Comparison of ENCODE assay signal across 18 cellular contexts in the genomic region with DNA sequence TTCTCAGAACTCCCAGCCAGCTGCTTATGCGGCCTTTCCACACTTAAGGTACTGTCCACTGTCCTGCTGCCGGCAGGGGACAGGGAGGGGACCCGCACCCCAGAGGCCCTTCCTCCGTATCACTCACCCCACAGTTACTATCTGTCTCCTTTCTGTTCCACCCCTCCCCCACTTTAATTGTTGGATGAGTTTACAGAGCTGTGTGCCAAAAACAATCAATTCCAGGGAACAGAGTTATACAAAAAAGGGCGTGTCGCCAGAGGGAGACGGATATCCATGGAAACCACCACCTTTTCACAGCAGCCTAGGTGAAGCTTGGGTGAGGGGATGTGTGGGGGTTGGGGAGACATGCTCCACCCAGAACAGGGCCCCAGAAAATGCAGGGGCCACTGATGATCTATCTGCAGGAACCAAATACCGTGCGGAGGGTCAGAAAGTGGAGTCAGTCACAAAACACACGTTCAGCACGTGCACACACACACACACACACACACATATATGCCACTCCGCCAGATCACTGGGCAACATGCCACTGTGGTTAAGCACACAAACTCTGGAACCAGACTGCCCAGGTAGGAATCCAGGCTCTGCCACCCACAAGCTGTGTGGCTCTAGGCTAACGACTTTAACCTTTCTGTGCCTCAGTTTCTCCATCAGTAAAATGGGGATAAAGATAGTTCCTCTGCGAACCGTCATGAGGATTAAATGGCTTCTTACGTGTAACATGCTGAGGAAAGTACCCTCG. TPM values are rescaled to one million over a fixed set of nuclear protein-coding genes. Genes with fewer than 3 reads are reported as not detected.
DNase-seq lines count a peak whose midpoint lies in the region; ATAC-seq and TF ChIP-seq lines count a peak whose summit lies in the region.
"Had no signal": no experiment of that assay in that cellular context is flagged by ENCODE, and none has a peak within 500 bp of the region (broad histone marks: within the 10 kb centered on the region; RNA-seq: fewer than 3 reads in every experiment).

No MANE protein-coding gene starts in this region.

- TF ChIP-seq POLR2A in suprapubic skin (IDR thresholded peaks at IDR 0.05), result no peak

- no peak overlapping the region for H3K27ac ChIP-seq in PC-3 (ENCODE audit: low read length)
- H3K27ac ChIP-seq in right cardiac atrium (ENCODE audit: low read length), result peak overlapping the region; percentile 35
- peak overlapping the region; percentile 90 for H3K27ac ChIP-seq in suprapubic skin

- H4K20me1 ChIP-seq in PC-3 (ENCODE audit: low read length), result no peaks in the 10 kb centered on the region

- no peaks in the 10 kb centered on the region for H3K9me2 ChIP-seq in PC-3 (replicated peaks; ENCODE audit: low read length)

- H3K27me3 Mint-ChIP-seq in activated naive CD8-positive, alpha-beta T cell treated with anti-CD3 and anti-CD28 coated beads, Interleukin-2, amount 50 U/mL, for 24 hours, result peaks cover 2% of the 10 kb centered on the region
- H3K27me3 Mint-ChIP-seq: activated CD4-positive, alpha-beta memory T cell treated with anti-CD3 and anti-CD28 coated beads, Interleukin-2, amount 10 ng/mL, durations not matched to agents 7 days and 5 days had no signal

- H3K9me3 ChIP-seq in PC-3 (ENCODE audit: low read length) (no peaks in the 10 kb centered on the region), right cardiac atrium (ENCODE audit: control insufficient read depth, low read length) (no peaks in the 10 kb centered on the region), suprapubic skin (no peaks in the 10 kb centered on the region)
- H3K9me3 ChIP-seq: MG63 had no signal

- ATAC-seq in PC-3, result peak; percentile 48; the same call in 1 of the 2 replicates
- peak; percentile 32 to 49 for ATAC-seq in right cardiac atrium
- ATAC-seq in activated naive CD8-positive, alpha-beta T cell treated with anti-CD3 and anti-CD28 coated beads, Interleukin-2, amount 50 U/mL, for 24 hours, result no peak
- ATAC-seq in GM19328 (IDR thresholded peaks at IDR 0.05; ENCODE audit: unreplicated experiment), result no peak

- H3K36me3 ChIP-seq in PC-3 (ENCODE audit: low read depth, low read length) (no peaks in the 10 kb centered on the region), suprapubic skin (no peaks in the 10 kb centered on the region)
- H3K36me3 ChIP-seq: MG63 had no signal

- no peaks in the 10 kb centered on the region for H3K36me3 Mint-ChIP-seq in activated naive CD8-positive, alpha-beta T cell treated with anti-CD3 and anti-CD28 coated beads, Interleukin-2, amount 50 U/mL, for 24 hours (ENCODE audit: low read depth)

- no TSS peak for BruUV-seq in PC-3 (replicated peaks; lab: Mats Ljungman, UMichigan)

- TF ChIP-seq CTCF in PC-3 (conservative IDR thresholded peaks at IDR 0.05; ENCODE audit: low read depth, low read length) (no peak), suprapubic skin (IDR thresholded peaks at IDR 0.05) (no peak), GM10248 (IDR thresholded peaks at IDR 0.05; ENCODE audit: control extremely low read depth, extremely low read depth, low read depth, missing control alignments) (no peak)

- no peak overlapping the region for H3K27ac Mint-ChIP-seq in activated naive CD8-positive, alpha-beta T cell treated with anti-CD3 and anti-CD28 coated beads, Interleukin-2, amount 50 U/mL, for 24 hours
- H3K27ac Mint-ChIP-seq: activated CD4-positive, alpha-beta memory T cell treated with anti-CD3 and anti-CD28 coated beads, Interleukin-2, amount 10 ng/mL, durations not matched to agents 7 days and 5 days; activated naive CD4-positive, alpha-beta T cell treated with anti-CD3 and anti-CD28 coated beads for 36 hours had no signal

- H3K4me3 ChIP-seq in PC-3 (ENCODE audit: low read length) (no peak overlapping the region), right cardiac atrium (ENCODE audit: low read length) (no peak overlapping the region), suprapubic skin (peak overlapping the region; percentile 17)
- H3K4me3 ChIP-seq: MG63 had no signal

- peak overlapping the region; percentile 51; the same call in 1 of the 2 replicates for H3K4me2 ChIP-seq in PC-3 (ENCODE audit: low read length)

- no peak overlapping the region for H3K9ac ChIP-seq in PC-3 (ENCODE audit: low read length)

- H3K9me3 Mint-ChIP-seq in activated naive CD8-positive, alpha-beta T cell treated with anti-CD3 and anti-CD28 coated beads, Interleukin-2, amount 50 U/mL, for 24 hours, result no peaks in the 10 kb centered on the region
- H3K9me3 Mint-ChIP-seq: activated CD4-positive, alpha-beta memory T cell treated with anti-CD3 and anti-CD28 coated beads, Interleukin-2, amount 10 ng/mL, durations not matched to agents 7 days and 5 days; activated naive CD4-positive, alpha-beta T cell treated with anti-CD3 and anti-CD28 coated beads for 36 hours had no signal

- H2AFZ ChIP-seq in PC-3 (ENCODE audit: low read length), result 0 out of 2 replicates have a peak overlapping the region, but pooled peaks have one; percentile 15

- H3K27me3 ChIP-seq in PC-3 (ENCODE audit: low read length), result no peaks in the 10 kb centered on the region
- no peaks in the 10 kb centered on the region for H3K27me3 ChIP-seq in right cardiac atrium (ENCODE audit: control insufficient read depth, insufficient read depth)
- H3K27me3 ChIP-seq in suprapubic skin, result no peaks in the 10 kb centered on the region
- H3K27me3 ChIP-seq: MG63 had no signal

- no peaks in the 10 kb centered on the region for H3F3A ChIP-seq in PC-3 (ENCODE audit: low read length, unreplicated experiment)

- CTCF ChIA-PET in PC-3 (lab: Charles Lee) (no interaction called here), GM10248 (lab: Yijun Ruan, JAX) (interaction anchor here (1.2 kb wide), 1 partner anchor 10 kb away, joined by 3 read pairs; no protein-coding TSS in a partner anchor)

- 44% methylated on average over 17 of the region's 17 CpGs for WGBS in right cardiac atrium
- 32% methylated on average over 17 of the region's 17 CpGs for WGBS in suprapubic skin

- DNase-seq in DMS 273 (lab: John Stamatoyannopoulos, UW; ENCODE audit: unreplicated experiment) (peak; percentile 30), DMS 273 treated with DMSO at 0.1 percent for 48 hours (lab: John Stamatoyannopoulos, UW) (no peak), PC-3 (peak; percentile 67), right cardiac atrium (peak in 2 of 3 donors; percentile 23 to 52), suprapubic skin (ENCODE audit: low spot score in 2 of 2) (no peak), GM10248 (ENCODE audit: extremely low spot score) (no peak)
- DNase-seq in activated naive CD8-positive, alpha-beta T cell treated with anti-CD3 and anti-CD28 coated beads, Interleukin-2, amount 50 U/mL, for 24 hours, result no peak
- DNase-seq: 8988T; activated CD4-positive, alpha-beta memory T cell treated with anti-CD3 and anti-CD28 coated beads, Interleukin-2, amount 10 ng/mL, durations not matched to agents 7 days and 5 days; activated naive CD4-positive, alpha-beta T cell treated with anti-CD3 and anti-CD28 coated beads for 36 hours; cerebellar nuclear complex; DND-41; foreskin melanocyte; kidney glomerular epithelial cell; MG63; nucleus accumbens; stimulated activated CD4-positive, alpha-beta T cell treated with anti-CD3 and anti-CD28 coated beads, Interleukin-2, amount 100 ng/mL, for 24 hours had no signal

- TF ChIP-seq EP300 in suprapubic skin (IDR thresholded peaks at IDR 0.05), result no peak

- H3K4me1 ChIP-seq in PC-3 (ENCODE audit: insufficient read depth, low read length) (peaks cover 34% of the 10 kb centered on the region), right cardiac atrium (ENCODE audit: control insufficient read depth, insufficient read depth, low read length) (peaks cover 33% of the 10 kb centered on the region), suprapubic skin (peaks cover 78% of the 10 kb centered on the region)

- intact Hi-C loops in PC-3 (cut with micrococcal nuclease) (no loop called here), right cardiac atrium (cut with DNase I) (no loop called here)

- H3K4me3 Mint-ChIP-seq in activated naive CD8-positive, alpha-beta T cell treated with anti-CD3 and anti-CD28 coated beads, Interleukin-2, amount 50 U/mL, for 24 hours, result no peak overlapping the region
- H3K4me3 Mint-ChIP-seq: activated CD4-positive, alpha-beta memory T cell treated with anti-CD3 and anti-CD28 coated beads, Interleukin-2, amount 10 ng/mL, durations not matched to agents 7 days and 5 days; activated naive CD4-positive, alpha-beta T cell treated with anti-CD3 and anti-CD28 coated beads for 36 hours had no signal

- POLR2A ChIA-PET in PC-3 (lab: Charles Lee; ENCODE audit: unreplicated experiment), result no interaction called here
- POLR2A ChIA-PET in GM10248 (lab: Yijun Ruan, JAX), result no interaction called here

- no peaks in the 10 kb centered on the region for H3K79me2 ChIP-seq in PC-3 (ENCODE audit: low read length)

- no peaks in the 10 kb centered on the region for H3K4me1 Mint-ChIP-seq in activated naive CD8-positive, alpha-beta T cell treated with anti-CD3 and anti-CD28 coated beads, Interleukin-2, amount 50 U/mL, for 24 hours
- H3K4me1 Mint-ChIP-seq: activated CD4-positive, alpha-beta memory T cell treated with anti-CD3 and anti-CD28 coated beads, Interleukin-2, amount 10 ng/mL, durations not matched to agents 7 days and 5 days had no signal

RNA-seq across cellular contexts. Expression of a gene that starts 30.5 kb away (rescaled TPM):
- total RNA-seq in PC-3 (2014; rRNA removed) (12.8 and 21.4 TPM in 2 replicates), right cardiac atrium (10 to 100 TPM; 51.0 to 98.9 (median 59.2) TPM), suprapubic skin (100 to 1,000 TPM; 106 to 229 (median 160) TPM)
- polyA plus RNA-seq in right cardiac atrium, result 24.2 TPM

Comparison
In these comparisons a context has a peak if more than half of its experiments do, and no peak if none do; other contexts are left out.
1. DNase-seq: peak in DMS 273 (single experiment), PC-3 (single experiment) and right cardiac atrium (2 of 3); none in DMS 273 treated with DMSO at 0.1 percent for 48 hours (single experiment), suprapubic skin (0 of 2), activated naive CD8-positive, alpha-beta T cell treated with anti-CD3 and anti-CD28 coated beads, Interleukin-2, amount 50 U/mL, for 24 hours (single experiment) and GM10248 (single experiment).
2. ATAC-seq: peak in PC-3 (single experiment) and right cardiac atrium (2 of 2); none in activated naive CD8-positive, alpha-beta T cell treated with anti-CD3 and anti-CD28 coated beads, Interleukin-2, amount 50 U/mL, for 24 hours (single experiment) and GM19328 (single experiment).